In genomic region chr5:138064526-138064925, GRCh38 we compare ENCODE assay signal across 21 cellular contexts. TPM values are rescaled to one million over a fixed set of nuclear protein-coding genes. Genes with fewer than 3 reads are reported as not detected.
A peak's percentile ranks its signal among the peaks of the same experiment; 100 is the strongest.
DNase-seq lines count a peak whose midpoint lies in the region; FAIRE-seq and TF ChIP-seq lines count a peak whose summit lies in the region.
"Had no signal": no experiment of that assay in that cellular context is flagged by ENCODE, and none has a peak within 500 bp of the region (broad histone marks: within the 10 kb centered on the region; RNA-seq: fewer than 3 reads in every experiment).

No MANE protein-coding gene starts in this region.

- no peak overlapping the region for H3K27ac ChIP-seq in endodermal cell (ENCODE audit: low read depth, low read length)
- no peak overlapping the region for H3K27ac ChIP-seq in neural cell (ENCODE audit: low read length)
- H3K27ac ChIP-seq in colonic mucosa, result no peak overlapping the region
- H3K27ac ChIP-seq in right atrium auricular region, result no peak overlapping the region
- H3K27ac ChIP-seq: BLaER1, HL-60 had no signal

- no peaks in the 10 kb centered on the region for H3K27me3 ChIP-seq in MG63
- H3K27me3 ChIP-seq in endodermal cell (ENCODE audit: control insufficient read depth, insufficient read depth, low read length, poor library complexity, severe bottlenecking), result peaks cover 7% of the 10 kb centered on the region
- H3K27me3 ChIP-seq in neural cell (ENCODE audit: insufficient read depth, low read depth, low read length), result no peaks in the 10 kb centered on the region
- H3K27me3 ChIP-seq in colonic mucosa, result no peaks in the 10 kb centered on the region
- no peaks in the 10 kb centered on the region for H3K27me3 ChIP-seq in right atrium auricular region
- H3K27me3 ChIP-seq: BLaER1 had no signal

- no peak for FAIRE-seq in HTR-8/SVneo (lab: Jason Lieb, UNC)

- no peaks in the 10 kb centered on the region for H3K9me2 ChIP-seq in neural cell (ENCODE audit: insufficient read depth, low read length)

- intact Hi-C loops in colonic mucosa (cut with DNase I), result loop anchor here (10.0 kb wide), 1 partner anchor 440 kb away; no protein-coding TSS in a partner anchor

- no peak for TF ChIP-seq RAD21 in neural cell (conservative IDR thresholded peaks at IDR 0.05)

- no peaks in the 10 kb centered on the region for H3K79me2 ChIP-seq in neural cell (replicated peaks; ENCODE audit: insufficient read depth, low read length)

- TF ChIP-seq CTCF in AG10803 (conservative IDR thresholded peaks at IDR 0.05; ENCODE audit: low read length) (no peak), endodermal cell (conservative IDR thresholded peaks at IDR 0.05) (no peak), neural cell (IDR thresholded peaks at IDR 0.05; ENCODE audit: poor library complexity, severe bottlenecking) (no peak), colonic mucosa (IDR thresholded peaks at IDR 0.05) (no peak), right atrium auricular region (IDR thresholded peaks at IDR 0.05) (no peak)

- no peaks in the 10 kb centered on the region for H3F3A ChIP-seq in neural cell (ENCODE audit: insufficient read depth, low read length, poor library complexity, severe bottlenecking)

- H3K36me3 ChIP-seq in MG63, result no peaks in the 10 kb centered on the region
- H3K36me3 ChIP-seq in endodermal cell (ENCODE audit: control insufficient read depth, insufficient read depth, low read length), result no peaks in the 10 kb centered on the region
- no peaks in the 10 kb centered on the region for H3K36me3 ChIP-seq in neural cell (ENCODE audit: insufficient read depth, low read length)
- no peaks in the 10 kb centered on the region for H3K36me3 ChIP-seq in colonic mucosa
- H3K36me3 ChIP-seq in right atrium auricular region, result no peaks in the 10 kb centered on the region
- H3K36me3 ChIP-seq: BLaER1, HAP-1 had no signal

- H3K4me3 Mint-ChIP-seq in endodermal cell, result no peak overlapping the region
- H3K4me3 Mint-ChIP-seq: CD8-positive, alpha-beta T cell had no signal

- H3K9ac ChIP-seq in endodermal cell (ENCODE audit: extremely low read depth, low read length, poor library complexity, severe bottlenecking) (no peak overlapping the region), neural cell (ENCODE audit: low read length) (no peak overlapping the region), colonic mucosa (ENCODE audit: low read depth in 2 of 2, low read length in 2 of 2) (no peak overlapping the region)
- H3K9ac ChIP-seq: BLaER1 had no signal

- H3K9me3 ChIP-seq in MG63, result no peaks in the 10 kb centered on the region
- H3K9me3 ChIP-seq in endodermal cell (ENCODE audit: control insufficient read depth, low read length), result no peaks in the 10 kb centered on the region
- no peaks in the 10 kb centered on the region for H3K9me3 ChIP-seq in neural cell (ENCODE audit: low read length)
- no peaks in the 10 kb centered on the region for H3K9me3 ChIP-seq in colonic mucosa
- H3K9me3 ChIP-seq in right atrium auricular region, result no peaks in the 10 kb centered on the region
- H3K9me3 ChIP-seq: BLaER1, HAP-1 had no signal

- H3K4me2 ChIP-seq in neural cell (ENCODE audit: low read length), result peak overlapping the region; percentile 27
- H3K4me2 ChIP-seq: BLaER1 had no signal

- no peak for TF ChIP-seq EP300 in neural cell (conservative IDR thresholded peaks at IDR 0.05; ENCODE audit: poor library complexity, severe bottlenecking)

- DNase-seq in AG10803 (ENCODE audit: low read depth) (peak; percentile 31), MG63 (peak; percentile 31), endodermal cell (peak; percentile 51), RKO (ENCODE audit: low spot score) (no peak), HTR-8/SVneo (ENCODE audit: insufficient read length, low spot score) (no peak), colonic mucosa (no peak), right atrium auricular region (ENCODE audit: low spot score) (no peak)
- DNase-seq: 8988T; DMS79; NCI-H1417 treated with DMSO at 0.1 percent for 48 hours; NCI-H2029; NCI-H2171; NCI-H446; NK-92 treated with Interleukin-12 subunit alpha and Interleukin-12 subunit beta, amount 100 ng/mL, for 24 hours; RPMI8226 had no signal

- no peaks in the 10 kb centered on the region for H3K4me1 ChIP-seq in endodermal cell (ENCODE audit: control insufficient read depth, insufficient read depth, low read length)
- H3K4me1 ChIP-seq in colonic mucosa, result no peaks in the 10 kb centered on the region
- H3K4me1 ChIP-seq in right atrium auricular region, result no peaks in the 10 kb centered on the region
- H3K4me1 ChIP-seq: BLaER1, HAP-1 had no signal

- no peaks in the 10 kb centered on the region for H3K4me1 Mint-ChIP-seq in endodermal cell

- no peaks in the 10 kb centered on the region for H3K36me3 Mint-ChIP-seq in endodermal cell (ENCODE audit: low read depth)
- H3K36me3 Mint-ChIP-seq: CD8-positive, alpha-beta T cell had no signal

- peaks cover 6% of the 10 kb centered on the region for H3K9me3 Mint-ChIP-seq in endodermal cell
- H3K9me3 Mint-ChIP-seq: CD8-positive, alpha-beta T cell had no signal

- H2AFZ ChIP-seq in neural cell (ENCODE audit: low read depth, low read length), result no peak overlapping the region

- H4K20me1 ChIP-seq in neural cell (ENCODE audit: insufficient read depth), result no peaks in the 10 kb centered on the region
- H4K20me1 ChIP-seq: BLaER1 had no signal

- H3K27me3 Mint-ChIP-seq in endodermal cell (ENCODE audit: insufficient read depth), result peaks cover 31% of the 10 kb centered on the region

- no peak overlapping the region for H3K27ac Mint-ChIP-seq in endodermal cell
- H3K27ac Mint-ChIP-seq: CD8-positive, alpha-beta T cell had no signal

- H3K4me3 ChIP-seq in AG10803 (ENCODE audit: low read length), result no peak overlapping the region
- no peak overlapping the region for H3K4me3 ChIP-seq in MG63
- H3K4me3 ChIP-seq in endodermal cell (ENCODE audit: low read length), result no peak overlapping the region
- H3K4me3 ChIP-seq in neural cell (ENCODE audit: low read length), result no peak overlapping the region
- no peak overlapping the region for H3K4me3 ChIP-seq in colonic mucosa
- no peak overlapping the region for H3K4me3 ChIP-seq in right atrium auricular region
- H3K4me3 ChIP-seq: BLaER1, HAP-1 had no signal

TF ChIP-seq in neural cell, 6 proteins besides CTCF, POLR2A, EP300 and RAD21:
- no peak for TF ChIP-seq MXI1 (conservative IDR thresholded peaks at IDR 0.05; ENCODE audit: poor library complexity, severe bottlenecking)
- no peak for TF ChIP-seq EZH2 (IDR thresholded peaks at IDR 0.05; ENCODE audit: borderline replicate concordance, insufficient read depth, low read length, poor library complexity, severe bottlenecking)
- TF ChIP-seq, protein P1, sequence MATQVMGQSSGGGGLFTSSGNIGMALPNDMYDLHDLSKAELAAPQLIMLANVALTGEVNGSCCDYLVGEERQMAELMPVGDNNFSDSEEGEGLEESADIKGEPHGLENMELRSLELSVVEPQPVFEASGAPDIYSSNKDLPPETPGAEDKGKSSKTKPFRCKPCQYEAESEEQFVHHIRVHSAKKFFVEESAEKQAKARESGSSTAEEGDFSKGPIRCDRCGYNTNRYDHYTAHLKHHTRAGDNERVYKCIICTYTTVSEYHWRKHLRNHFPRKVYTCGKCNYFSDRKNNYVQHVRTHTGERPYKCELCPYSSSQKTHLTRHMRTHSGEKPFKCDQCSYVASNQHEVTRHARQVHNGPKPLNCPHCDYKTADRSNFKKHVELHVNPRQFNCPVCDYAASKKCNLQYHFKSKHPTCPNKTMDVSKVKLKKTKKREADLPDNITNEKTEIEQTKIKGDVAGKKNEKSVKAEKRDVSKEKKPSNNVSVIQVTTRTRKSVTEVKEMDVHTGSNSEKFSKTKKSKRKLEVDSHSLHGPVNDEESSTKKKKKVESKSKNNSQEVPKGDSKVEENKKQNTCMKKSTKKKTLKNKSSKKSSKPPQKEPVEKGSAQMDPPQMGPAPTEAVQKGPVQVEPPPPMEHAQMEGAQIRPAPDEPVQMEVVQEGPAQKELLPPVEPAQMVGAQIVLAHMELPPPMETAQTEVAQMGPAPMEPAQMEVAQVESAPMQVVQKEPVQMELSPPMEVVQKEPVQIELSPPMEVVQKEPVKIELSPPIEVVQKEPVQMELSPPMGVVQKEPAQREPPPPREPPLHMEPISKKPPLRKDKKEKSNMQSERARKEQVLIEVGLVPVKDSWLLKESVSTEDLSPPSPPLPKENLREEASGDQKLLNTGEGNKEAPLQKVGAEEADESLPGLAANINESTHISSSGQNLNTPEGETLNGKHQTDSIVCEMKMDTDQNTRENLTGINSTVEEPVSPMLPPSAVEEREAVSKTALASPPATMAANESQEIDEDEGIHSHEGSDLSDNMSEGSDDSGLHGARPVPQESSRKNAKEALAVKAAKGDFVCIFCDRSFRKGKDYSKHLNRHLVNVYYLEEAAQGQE (IDR thresholded peaks at IDR 0.05; ENCODE audit: borderline replicate concordance), result no peak
- no peak for TF ChIP-seq POLR2AphosphoS5 (IDR thresholded peaks at IDR 0.05)
- TF ChIP-seq SMC3 (conservative IDR thresholded peaks at IDR 0.05; ENCODE audit: poor library complexity), result no peak
- TF ChIP-seq TAF1 (IDR thresholded peaks at IDR 0.05; ENCODE audit: low read depth), result no peak

RNA-seq across cellular contexts. Expression of gene WNT8A, which starts 19.3 kb away (rescaled TPM):
- not detected in 2 replicates for total RNA-seq in MG63 (2014; rRNA removed; shearing (Covaris generic); ENCODE audit: low replicate concordance)
- total RNA-seq in endodermal cell (1 to 10 TPM in 1 of 2 donors, under 1 TPM in 1; 0.49 to 2.2 TPM), colonic mucosa (not detected), right atrium auricular region (not detected)
- polyA plus RNA-seq in endodermal cell (2013, experiment 1 of 2), result 0.39 TPM
- polyA plus RNA-seq in endodermal cell (2013, experiment 2 of 2), result 0.62 TPM
- polyA plus RNA-seq in neural cell, result 0.26 and 0.60 TPM in 2 replicates
- 0.49 TPM in 1 of 2 replicates, not detected in the other for polyA minus RNA-seq in neural cell
- total RNA-seq: CD8-positive, alpha-beta T cell; OCI-LY7 had no signal

RNA-seq across cellular contexts. Expression of gene FAM13B, which starts 31.6 kb away (rescaled TPM):
- 15.0 and 31.7 TPM in 2 replicates for total RNA-seq in MG63 (2014; rRNA removed; shearing (Covaris generic); ENCODE audit: low replicate concordance)
- 10 to 100 TPM; 22.9 to 28.7 TPM for total RNA-seq in endodermal cell
- polyA plus RNA-seq in endodermal cell (2013, experiment 1 of 2), result 20.5 TPM
- polyA plus RNA-seq in endodermal cell (2013, experiment 2 of 2), result 20.1 TPM
- 51.9 and 61.6 TPM in 2 replicates for polyA plus RNA-seq in neural cell
- polyA minus RNA-seq in neural cell, result 93.7 and 110 TPM in 2 replicates
- 10 to 100 TPM; 15.4 to 17.5 TPM for total RNA-seq in colonic mucosa
- total RNA-seq in right atrium auricular region, result 10 to 100 TPM; 35.9 to 37.1 TPM

Comparison
In these comparisons a context has a peak if more than half of its experiments do, and no peak if none do; other contexts are left out.
1. DNase-seq: peak in AG10803 (single experiment), MG63 (single experiment) and endodermal cell (single experiment); none in RKO (single experiment), HTR-8/SVneo (single experiment), colonic mucosa (single experiment) and right atrium auricular region (single experiment).